In the genomic region with DNA sequence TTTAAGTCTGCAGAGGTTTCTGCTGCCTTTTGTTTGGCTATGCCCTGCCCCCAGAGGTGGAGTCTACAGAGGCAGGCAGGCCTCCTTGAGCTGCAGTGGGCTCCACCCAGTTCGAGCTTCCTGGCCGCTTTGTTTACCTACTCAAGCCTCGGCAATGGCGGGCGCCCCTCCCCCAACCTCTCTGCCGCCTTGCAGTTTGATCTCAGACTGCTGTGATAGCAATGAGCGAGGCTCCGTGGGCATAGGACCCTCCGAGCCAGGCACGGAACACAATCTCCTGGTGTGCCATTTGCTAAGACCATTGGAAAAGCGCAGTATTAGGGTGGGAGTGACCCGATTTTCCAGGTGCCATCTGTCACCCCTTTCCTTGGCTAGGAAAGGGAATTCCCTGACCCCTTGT, we compare ENCODE assay signal across 2 cellular contexts. TPM values are rescaled to one million over a fixed set of nuclear protein-coding genes. Genes with fewer than 3 reads are reported as not detected.
"Had no signal": no experiment of that assay in that cellular context is flagged by ENCODE, and none has a peak within 500 bp of the region (broad histone marks: within the 10 kb centered on the region; RNA-seq: fewer than 3 reads in every experiment).

No MANE protein-coding gene starts in this region.

RNA-seq across cellular contexts. Expression of a gene that starts 47.2 kb away (rescaled TPM):
- total RNA-seq: G401, GM12878 had no signal
